In genomic region chr6:108847738-108848115, GRCh38 we compare ENCODE assay signal across 8 cellular contexts. TPM values are rescaled to one million over a fixed set of nuclear protein-coding genes. Genes with fewer than 3 reads are reported as not detected.
DNase-seq lines count a peak whose midpoint lies in the region; ATAC-seq and TF ChIP-seq lines count a peak whose summit lies in the region.

No MANE protein-coding gene starts in this region.

- H3K27ac ChIP-seq in heart left ventricle: peak overlapping the region; percentile 64 to 94 (median 88)
- H3K27ac ChIP-seq in body of pancreas: peak overlapping the region; percentile 40 to 82 (median 68)
- H3K27ac ChIP-seq in lung (ENCODE audit: low read depth in 1 of 2, low read length in 1 of 2): peak overlapping the region; percentile 78 to 85
- H3K27ac ChIP-seq in vagina: peak overlapping the region; percentile 67

- intact Hi-C loops in heart left ventricle (cut with DNase I) (loop anchor here in 5 of 10 donors (2.0 to 10.0 kb wide), 7 partner anchors 45 to 535 kb away; partner anchors contain the start of gene CD164 (in 1 of the 5)), Right ventricle myocardium inferior (cut with DNase I) (loop anchor here (2.0 to 5.0 kb wide), 4 partner anchors 49 to 290 kb away; no protein-coding TSS in a partner anchor), body of pancreas (cut with DNase I) (loop anchor here (10.0 kb wide), 1 partner anchor 47 kb away; no protein-coding TSS in a partner anchor), vagina (cut with DNase I) (no loop called here)

- H3K9me3 ChIP-seq in heart left ventricle (no peaks in the 10 kb centered on the region), body of pancreas (no peaks in the 10 kb centered on the region), lung (ENCODE audit: control insufficient read depth in 2 of 2, insufficient read depth in 1 of 2, low read length in 1 of 2) (no peaks in the 10 kb centered on the region), vagina (no peaks in the 10 kb centered on the region)

- TF ChIP-seq POLR2A in heart left ventricle (IDR thresholded peaks at IDR 0.05): no peak
- no peak for TF ChIP-seq POLR2A in body of pancreas (IDR thresholded peaks at IDR 0.05)
- TF ChIP-seq POLR2A in vagina (IDR thresholded peaks at IDR 0.05): no peak

- H3K4me1 ChIP-seq in heart left ventricle (peaks cover 0 to 58% (median 28%) of the 10 kb centered on the region in 12 donors), body of pancreas (peaks cover 24% of the 10 kb centered on the region), lung (ENCODE audit: control insufficient read depth in 2 of 2, insufficient read depth in 2 of 2, low read length in 2 of 2) (peaks cover 3 to 7% of the 10 kb centered on the region in 2 donors), vagina (peaks cover 8% of the 10 kb centered on the region)

- DNase-seq in heart left ventricle (no peak), Right ventricle myocardium inferior (ENCODE audit: missing footprints) (no peak), body of pancreas (no peak), lung (ENCODE audit: low spot score) (no peak), vagina (ENCODE audit: extremely low spot score in 2 of 2) (no peak), ecto neural progenitor cell (ENCODE audit: low spot score) (no peak), pons (ENCODE audit: low spot score) (no peak)

- H3K4me3 ChIP-seq in heart left ventricle: peak overlapping the region in 11 of 12 donors; percentile 59 to 92 (median 76)
- H3K4me3 ChIP-seq in body of pancreas: peak overlapping the region in 1 of 2 donors; percentile 14
- peak overlapping the region; percentile 70 for H3K4me3 ChIP-seq in lung
- H3K4me3 ChIP-seq in vagina: peak overlapping the region; percentile 58 to 65

- H3K36me3 ChIP-seq in heart left ventricle (no peaks in the 10 kb centered on the region), body of pancreas (replicated peaks in 1 of 2; ENCODE audit: insufficient read depth in 1 of 2, low read depth in 2 of 2) (no peaks in the 10 kb centered on the region), lung (ENCODE audit: control insufficient read depth in 2 of 2, insufficient read depth in 2 of 2, low read length in 2 of 2) (no peaks in the 10 kb centered on the region), vagina (no peaks in the 10 kb centered on the region)

- TF ChIP-seq CTCF in heart left ventricle (IDR thresholded peaks at IDR 0.05) (no peak), body of pancreas (IDR thresholded peaks at IDR 0.05) (no peak), lung (IDR thresholded peaks at IDR 0.05; ENCODE audit: control extremely low read depth, extremely low read depth) (no peak), vagina (IDR thresholded peaks at IDR 0.05) (no peak)

- ATAC-seq in heart left ventricle (no peak), Right ventricle myocardium inferior (no peak), body of pancreas (no peak), lung (ENCODE audit: insufficient read depth, low FRiP score) (peak; percentile 6), HG02759 (IDR thresholded peaks at IDR 0.05; ENCODE audit: unreplicated experiment) (no peak)

- WGBS in heart left ventricle, 4 donors: 42 to 50% (median 48%) methylated on average over 12 of the region's 12 CpGs
- WGBS in body of pancreas, 2 donors: 28 to 47% methylated on average over 11 to 12 of the region's 12 CpGs
- 33 to 35% methylated on average over 12 of the region's 12 CpGs for WGBS in lung, 2 donors

- H3K27me3 ChIP-seq in heart left ventricle (no peaks in the 10 kb centered on the region), body of pancreas (no peaks in the 10 kb centered on the region), lung (ENCODE audit: control insufficient read depth, insufficient read depth) (no peaks in the 10 kb centered on the region), vagina (no peaks in the 10 kb centered on the region)

RNA-seq across cellular contexts. Expression of gene ARMC2, which starts 0.5 kb away (rescaled TPM):
- total RNA-seq in heart left ventricle (10 to 100 TPM in 5 of 9 donors, 1 to 10 TPM in 4; 5.7 to 18.0 (median 10.2) TPM), Right ventricle myocardium inferior (9.5 TPM), body of pancreas (1 to 10 TPM in 1 of 2 donors, under 1 TPM in 1; 0.66 to 1.6 TPM), lung (10 to 100 TPM; 11.7 to 16.5 TPM), vagina (11.5 TPM)
- polyA plus RNA-seq in heart left ventricle (1 to 10 TPM; 3.1 to 4.9 TPM), lung (1 to 10 TPM; 2.9 to 3.0 TPM)
